In genomic region chr2:218386505-218387368, GRCh38 we compare ENCODE assay signal across 1 cellular context.
TF ChIP-seq lines count a peak whose summit lies in the region.

No MANE protein-coding gene starts in this region.

TF ChIP-seq in IMR-90, 13 proteins besides CTCF, POLR2A, EP300 and RAD21:
- TF ChIP-seq RFX5 (IDR thresholded peaks at IDR 0.05; ENCODE audit: low read depth, low read length): no peak
- TF ChIP-seq BHLHE40 (IDR thresholded peaks at IDR 0.05; ENCODE audit: low read depth, low read length): no peak
- TF ChIP-seq NFE2L2 (IDR thresholded peaks at IDR 0.05; ENCODE audit: low read depth, low read length): no peak
- TF ChIP-seq RCOR1 (IDR thresholded peaks at IDR 0.05; ENCODE audit: insufficient replicate concordance, low read length): no peak
- TF ChIP-seq ELK1 (IDR thresholded peaks at IDR 0.05; ENCODE audit: borderline replicate concordance, low read depth, low read length): no peak
- TF ChIP-seq MXI1 (IDR thresholded peaks at IDR 0.05; ENCODE audit: borderline replicate concordance, low read depth, low read length): no peak
- no peak for TF ChIP-seq USF2 (IDR thresholded peaks at IDR 0.05; ENCODE audit: low read depth, low read length)
- no peak for TF ChIP-seq CHD1 (IDR thresholded peaks at IDR 0.05; ENCODE audit: low read depth, low read length)
- TF ChIP-seq MAFK (IDR thresholded peaks at IDR 0.05; ENCODE audit: low read depth, low read length): no peak
- no peak for TF ChIP-seq CEBPB (IDR thresholded peaks at IDR 0.05; ENCODE audit: low read depth, low read length)
- no peak for TF ChIP-seq MAZ (IDR thresholded peaks at IDR 0.05; ENCODE audit: borderline replicate concordance, low read depth, low read length)
- TF ChIP-seq FOS (IDR thresholded peaks at IDR 0.05; ENCODE audit: low read depth, low read length): no peak
- no peak for TF ChIP-seq SMC3 (IDR thresholded peaks at IDR 0.05; ENCODE audit: low read depth, low read length)
